Comparison of ENCODE assay signal across 12 cellular contexts in the genomic region with DNA sequence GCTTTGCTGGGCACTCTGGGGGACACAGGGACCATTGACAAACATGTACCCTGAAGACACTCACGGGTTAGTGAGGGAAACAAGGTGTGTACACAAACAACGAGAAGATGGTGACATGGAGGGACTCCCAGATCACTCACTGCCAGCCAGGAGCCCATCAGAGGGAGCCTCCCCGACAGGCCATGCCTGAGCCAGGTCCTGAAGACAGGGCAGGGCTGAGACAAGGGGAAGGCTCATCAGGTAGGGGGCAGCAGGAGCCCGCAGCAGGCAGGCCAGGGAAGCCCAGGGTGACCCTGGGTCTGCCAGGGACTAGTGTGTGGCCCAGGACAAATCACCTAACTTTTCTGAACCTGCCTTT.
"Had no signal": no experiment of that assay in that cellular context is flagged by ENCODE, and none has a peak within 500 bp of the region (broad histone marks: within the 10 kb centered on the region; RNA-seq: fewer than 3 reads in every experiment).

No MANE protein-coding gene starts in this region.

- H3K36me3 ChIP-seq: left lung, sigmoid colon, transverse colon had no signal

- H3K9me3 ChIP-seq: transverse colon had no signal

- H3K4me3 ChIP-seq: left lung, sigmoid colon, transverse colon had no signal

- DNase-seq: activated CD8-positive, alpha-beta memory T cell treated with anti-CD3 and anti-CD28 coated beads, Interleukin-2, amount 50 U/mL, for 48 hours; activated naive CD8-positive, alpha-beta T cell treated with anti-CD3 and anti-CD28 coated beads, Interleukin-2, amount 10 ng/mL, durations not matched to agents 7 days and 5 days; anterior cingulate cortex; cerebellar nuclear complex; left lung; mesenchymal stem cell; sigmoid colon; stimulated activated CD4-positive, alpha-beta T cell treated with anti-CD3 and anti-CD28 coated beads, Interleukin-2, amount 100 ng/mL, for 24 hours; stimulated activated naive B cell treated with anti-CD40 and anti-IgM and Interleukin-4, amounts not matched to agents 10 μg/mL and 1 μg/mL and 100 μg/mL, for 72 hours; transverse colon had no signal

- H3K4me1 ChIP-seq: left lung, sigmoid colon, transverse colon had no signal

- ATAC-seq: activated CD4-positive, CD25-positive, alpha-beta regulatory T cell treated with anti-CD3 and anti-CD28 coated beads, Interleukin-2, amount 50 U/mL, for 24 hours; esophagus mucosa; left lung; stimulated activated naive B cell treated with anti-CD40 and anti-IgM and Interleukin-4, amounts not matched to agents 10 μg/mL and 1 μg/mL and 100 μg/mL, for 72 hours had no signal

- H3K27me3 ChIP-seq: sigmoid colon, transverse colon had no signal

- H3K27ac ChIP-seq: left lung, sigmoid colon, transverse colon had no signal
